ENCODE assay signal across 14 cellular contexts in genomic region chr15:90189781-90190467, GRCh38. TPM values are rescaled to one million over a fixed set of nuclear protein-coding genes. Genes with fewer than 3 reads are reported as not detected.
DNase-seq lines count a peak whose midpoint lies in the region; ATAC-seq and TF ChIP-seq lines count a peak whose summit lies in the region.
"Had no signal": no experiment of that assay in that cellular context is flagged by ENCODE, and none has a peak within 500 bp of the region (broad histone marks: within the 10 kb centered on the region; RNA-seq: fewer than 3 reads in every experiment).

No MANE protein-coding gene starts in this region.

- CTCF ChIA-PET in activated CD8-positive, alpha-beta T cell treated with anti-CD3 and anti-CD28 coated beads for 36 hours (lab: Charles Lee), result interaction anchor here (1.0 kb wide), 1 partner anchor 81 kb away, joined by 3 read pairs; no protein-coding TSS in a partner anchor

- POLR2A ChIA-PET in activated CD8-positive, alpha-beta T cell treated with anti-CD3 and anti-CD28 coated beads for 36 hours (lab: Charles Lee), result interaction anchor here (1.1 kb wide), 1 partner anchor 10 kb away, joined by 3 read pairs; no protein-coding TSS in a partner anchor

- peaks cover 25% of the 10 kb centered on the region for H3K4me1 Mint-ChIP-seq in activated CD8-positive, alpha-beta T cell treated with anti-CD3 and anti-CD28 coated beads for 36 hours (ENCODE audit: low read depth)

- H4K20me1 ChIP-seq in Karpas-422 (ENCODE audit: insufficient read depth, low read depth, low read length), result no peaks in the 10 kb centered on the region
- no peaks in the 10 kb centered on the region for H4K20me1 ChIP-seq in hepatocyte (ENCODE audit: insufficient read depth, poor library complexity, severe bottlenecking)

- H3K27me3 Mint-ChIP-seq in activated CD8-positive, alpha-beta T cell treated with anti-CD3 and anti-CD28 coated beads for 36 hours, result no peaks in the 10 kb centered on the region

- H3K36me3 Mint-ChIP-seq in activated CD8-positive, alpha-beta T cell treated with anti-CD3 and anti-CD28 coated beads for 36 hours (ENCODE audit: low read depth), result no peaks in the 10 kb centered on the region

- H3K79me2 ChIP-seq in Karpas-422 (ENCODE audit: low read length) (peaks cover 25% of the 10 kb centered on the region), hepatocyte (peaks cover 44% of the 10 kb centered on the region)

- H3K4me1 ChIP-seq in Karpas-422 (ENCODE audit: low read length) (peaks cover 78% of the 10 kb centered on the region), hepatocyte (ENCODE audit: insufficient read depth) (peaks cover 35% of the 10 kb centered on the region), thyroid gland (peaks cover 55 to 82% of the 10 kb centered on the region in 2 donors)

- no peak for TF ChIP-seq POLR2A in thyroid gland (IDR thresholded peaks at IDR 0.05)

- no peak for TF ChIP-seq CTCF in activated CD8-positive, alpha-beta T cell treated with anti-CD3 and anti-CD28 coated beads for 36 hours (IDR thresholded peaks at IDR 0.05)
- no peak for TF ChIP-seq CTCF in hepatocyte (IDR thresholded peaks at IDR 0.05; ENCODE audit: poor library complexity)
- no peak for TF ChIP-seq CTCF in thyroid gland (IDR thresholded peaks at IDR 0.05)

- intact Hi-C loops in activated CD8-positive, alpha-beta T cell treated with anti-CD3 and anti-CD28 coated beads for 36 hours (cut with micrococcal nuclease), result no loop called here
- intact Hi-C loops in thyroid gland (cut with DNase I), result no loop called here

- WGBS in hepatocyte (ENCODE audit: low lambda C conversion rate, missing lambda C conversion rate), result 91% methylated on average over 10 of the region's 10 CpGs
- 65 to 82% methylated on average over 10 of the region's 10 CpGs for WGBS in thyroid gland, 2 donors

- H3K27me3 ChIP-seq in Karpas-422 (ENCODE audit: low read length) (no peaks in the 10 kb centered on the region), hepatocyte (no peaks in the 10 kb centered on the region), thyroid gland (no peaks in the 10 kb centered on the region)

- H3K27ac Mint-ChIP-seq in activated CD8-positive, alpha-beta T cell treated with anti-CD3 and anti-CD28 coated beads for 36 hours, result peak overlapping the region; percentile 25

- H3K4me3 ChIP-seq in Karpas-422 (ENCODE audit: low read length) (peak overlapping the region; percentile 48; the same call in 1 of the 2 replicates), hepatocyte (no peak overlapping the region), thyroid gland (replicated peaks in 1 of 3) (no peak overlapping the region)
- H3K4me3 ChIP-seq: psoas muscle had no signal

- ATAC-seq in activated CD8-positive, alpha-beta T cell treated with anti-CD3 and anti-CD28 coated beads for 36 hours, result no peak
- no peak for ATAC-seq in HG03045 (IDR thresholded peaks at IDR 0.05; ENCODE audit: unreplicated experiment)
- ATAC-seq: psoas muscle had no signal

- no peak overlapping the region for H3K4me3 Mint-ChIP-seq in activated CD8-positive, alpha-beta T cell treated with anti-CD3 and anti-CD28 coated beads for 36 hours

- H3K27ac ChIP-seq in Karpas-422 (ENCODE audit: low read length) (peak overlapping the region; percentile 97), hepatocyte (peak overlapping the region; percentile 31), thyroid gland (peak overlapping the region; percentile 34 to 87 (median 86))
- H3K27ac ChIP-seq: psoas muscle had no signal

- H2AFZ ChIP-seq in Karpas-422 (ENCODE audit: low read length) (peak overlapping the region; percentile 11; the same call in 1 of the 2 replicates), hepatocyte (no peak overlapping the region)

- H3K4me2 ChIP-seq in Karpas-422 (ENCODE audit: low read depth, low read length, poor library complexity, severe bottlenecking), result peak overlapping the region; percentile 69
- H3K4me2 ChIP-seq in hepatocyte, result no peak overlapping the region

- no peaks in the 10 kb centered on the region for H3K9me3 ChIP-seq in Karpas-422 (ENCODE audit: low read length)
- no peaks in the 10 kb centered on the region for H3K9me3 ChIP-seq in hepatocyte (ENCODE audit: low read depth)
- no peaks in the 10 kb centered on the region for H3K9me3 ChIP-seq in thyroid gland
- H3K9me3 ChIP-seq: psoas muscle had no signal

- DNase-seq in Karpas-422, result peak; percentile 59
- no peak for DNase-seq in activated CD8-positive, alpha-beta T cell treated with anti-CD3 and anti-CD28 coated beads for 36 hours
- peak; percentile 2 for DNase-seq in hepatocyte (ENCODE audit: low spot score)
- DNase-seq in thyroid gland, result no peak
- no peak for DNase-seq in HCEC 1CT
- no peak for DNase-seq in SIG-M5 treated with dmso at 0.1 percent for 504 hours (lab: John Stamatoyannopoulos, UW; ENCODE audit: unreplicated experiment)
- DNase-seq: activated CD4-positive, alpha-beta T cell treated with anti-CD3 and anti-CD28 coated beads, Interleukin-2, amount 50 U/mL, for 1 hour; activated effector memory CD4-positive, alpha-beta T cell treated with Interleukin-2 at 50 U/mL for 16 hours; mesendoderm; NCI-H1694; NCI-H748 treated with DMSO at 0.1 percent for 48 hours; psoas muscle had no signal

- H3K9ac ChIP-seq in Karpas-422 (ENCODE audit: low read length), result peak overlapping the region; percentile 68

- H3K9me3 Mint-ChIP-seq in activated CD8-positive, alpha-beta T cell treated with anti-CD3 and anti-CD28 coated beads for 36 hours, result no peaks in the 10 kb centered on the region

- H3K36me3 ChIP-seq in Karpas-422 (ENCODE audit: insufficient read depth, low read length) (no peaks in the 10 kb centered on the region), hepatocyte (replicated peaks; ENCODE audit: insufficient read depth, low read depth) (no peaks in the 10 kb centered on the region), thyroid gland (no peaks in the 10 kb centered on the region)

- H3K9me2 ChIP-seq in Karpas-422 (replicated peaks; ENCODE audit: insufficient read depth, low read length), result no peaks in the 10 kb centered on the region
- no peaks in the 10 kb centered on the region for H3K9me2 ChIP-seq in hepatocyte (replicated peaks; ENCODE audit: insufficient read depth)

RNA-seq across cellular contexts. Expression of gene SEMA4B, which starts 11.2 kb away (rescaled TPM):
- total RNA-seq in Karpas-422 (2014; rRNA removed; shearing (Covaris generic); ENCODE audit: low replicate concordance), result 40.4 and 65.1 TPM in 2 replicates
- 1 to 10 TPM; 5.3 to 6.2 TPM for total RNA-seq in activated CD8-positive, alpha-beta T cell treated with anti-CD3 and anti-CD28 coated beads for 36 hours
- total RNA-seq in hepatocyte (19.2 and 27.8 TPM in 2 replicates), thyroid gland (100 to 1,000 TPM in 1 of 4 donors, 10 to 100 TPM in 3; 49.5 to 163 (median 69.9) TPM)
- 43.5 and 47.9 TPM in 2 replicates for polyA plus RNA-seq in hepatocyte

RNA-seq across cellular contexts. Expression of gene CIB1, which starts 43.8 kb away (rescaled TPM):
- 42.1 and 64.5 TPM in 2 replicates for total RNA-seq in Karpas-422 (2014; rRNA removed; shearing (Covaris generic); ENCODE audit: low replicate concordance)
- total RNA-seq in activated CD8-positive, alpha-beta T cell treated with anti-CD3 and anti-CD28 coated beads for 36 hours, result 100 to 1,000 TPM; 151 to 154 TPM
- total RNA-seq in hepatocyte (49.6 and 53.3 TPM in 2 replicates), thyroid gland (10 to 100 TPM; 24.3 to 90.0 (median 30.8) TPM)
- polyA plus RNA-seq in hepatocyte, result 161 and 163 TPM in 2 replicates

RNA-seq across cellular contexts. Expression of gene GDPGP1, which starts 44.1 kb away (rescaled TPM):
- 7.8 and 11.2 TPM in 2 replicates for total RNA-seq in Karpas-422 (2014; rRNA removed; shearing (Covaris generic); ENCODE audit: low replicate concordance)
- 1 to 10 TPM; 5.2 to 6.4 TPM for total RNA-seq in activated CD8-positive, alpha-beta T cell treated with anti-CD3 and anti-CD28 coated beads for 36 hours
- total RNA-seq in hepatocyte (5.1 and 6.8 TPM in 2 replicates), thyroid gland (10 to 100 TPM in 2 of 4 donors, 1 to 10 TPM in 2; 7.1 to 28.1 (median 13.6) TPM)
- polyA plus RNA-seq in hepatocyte, result 0.56 and 1.7 TPM in 2 replicates

RNA-seq across cellular contexts. Expression of gene TTLL13, which starts 59.4 kb away (rescaled TPM):
- 0.40 TPM in 1 of 2 replicates, not detected in the other for total RNA-seq in Karpas-422 (2014; rRNA removed; shearing (Covaris generic); ENCODE audit: low replicate concordance)
- 1 to 10 TPM in 1 of 2 experiments, under 1 TPM in 1; 0.20 to 1.1 TPM for total RNA-seq in activated CD8-positive, alpha-beta T cell treated with anti-CD3 and anti-CD28 coated beads for 36 hours
- not detected in 2 replicates for total RNA-seq in hepatocyte
- polyA plus RNA-seq in hepatocyte, result 0.27 TPM in 1 of 2 replicates, not detected in the other
- total RNA-seq in thyroid gland, result under 1 TPM in 2 of 4 donors, not detected in 2; 0.13 to 0.22 TPM
- total RNA-seq: endothelial cell of umbilical vein had no signal

Comparison
In these comparisons a context has a peak if more than half of its experiments do, and no peak if none do; other contexts are left out.
1. DNase-seq: peak in Karpas-422 (single experiment) and hepatocyte (single experiment); none in activated CD8-positive, alpha-beta T cell treated with anti-CD3 and anti-CD28 coated beads for 36 hours (single experiment), thyroid gland (0 of 2), HCEC 1CT (single experiment) and SIG-M5 treated with dmso at 0.1 percent for 504 hours (single experiment).
2. H3K27ac ChIP-seq: peak in every context shown above with its lines; median percentile 97 in Karpas-422; 86 in thyroid gland; 31 in hepatocyte.